ENCODE assay signal across 1 cellular context in the genomic region with DNA sequence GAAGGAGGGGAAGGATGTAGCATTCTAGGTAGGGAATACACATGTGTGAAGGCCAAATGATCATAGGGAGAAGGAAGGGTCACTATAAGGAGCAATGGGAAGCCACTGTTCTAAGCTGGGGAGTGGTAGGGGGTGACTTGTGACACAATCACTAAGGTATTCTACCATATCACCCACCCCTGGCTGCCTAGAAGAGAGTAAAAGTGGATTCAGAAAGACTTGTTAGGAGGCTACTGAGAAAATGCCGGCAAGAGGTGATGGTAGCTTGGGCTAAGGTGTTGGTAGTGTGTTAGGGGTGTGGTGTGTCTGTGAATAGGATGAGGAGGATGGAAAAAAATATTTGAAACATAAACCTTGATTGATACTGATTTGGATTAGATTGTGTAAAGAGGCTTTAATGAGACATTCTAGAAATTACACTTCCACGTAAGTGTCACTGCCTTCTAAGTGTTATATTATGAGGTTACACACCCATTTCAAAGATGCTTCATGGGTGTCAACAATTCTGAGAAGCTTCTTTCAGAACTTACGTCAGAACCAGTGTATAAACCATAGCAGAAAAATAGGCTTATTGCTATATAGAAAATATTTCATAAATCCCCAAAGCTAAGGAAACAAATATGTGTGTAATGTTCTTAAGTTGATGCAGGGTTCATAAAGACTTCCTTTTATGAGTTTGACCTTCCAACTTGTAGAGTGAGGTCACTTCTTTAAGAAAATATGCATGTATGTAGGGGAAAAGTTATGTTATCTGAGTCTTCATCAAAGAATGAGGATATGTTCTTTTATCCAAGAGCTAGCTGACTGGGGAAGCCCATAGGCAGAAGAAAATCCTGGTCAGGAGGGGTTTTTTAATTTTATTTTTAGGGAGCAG.
TF ChIP-seq lines count a peak whose summit lies in the region.

No MANE protein-coding gene starts in this region.

TF ChIP-seq in WTC11, 78 proteins besides CTCF, POLR2A, EP300 and RAD21 (continued from another document):
- TF ChIP-seq, protein P1, sequence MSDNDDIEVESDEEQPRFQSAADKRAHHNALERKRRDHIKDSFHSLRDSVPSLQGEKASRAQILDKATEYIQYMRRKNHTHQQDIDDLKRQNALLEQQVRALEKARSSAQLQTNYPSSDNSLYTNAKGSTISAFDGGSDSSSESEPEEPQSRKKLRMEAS (CRISPR knock-in tag; IDR thresholded peaks at IDR 0.05), result no peak
- TF ChIP-seq, protein P2, sequence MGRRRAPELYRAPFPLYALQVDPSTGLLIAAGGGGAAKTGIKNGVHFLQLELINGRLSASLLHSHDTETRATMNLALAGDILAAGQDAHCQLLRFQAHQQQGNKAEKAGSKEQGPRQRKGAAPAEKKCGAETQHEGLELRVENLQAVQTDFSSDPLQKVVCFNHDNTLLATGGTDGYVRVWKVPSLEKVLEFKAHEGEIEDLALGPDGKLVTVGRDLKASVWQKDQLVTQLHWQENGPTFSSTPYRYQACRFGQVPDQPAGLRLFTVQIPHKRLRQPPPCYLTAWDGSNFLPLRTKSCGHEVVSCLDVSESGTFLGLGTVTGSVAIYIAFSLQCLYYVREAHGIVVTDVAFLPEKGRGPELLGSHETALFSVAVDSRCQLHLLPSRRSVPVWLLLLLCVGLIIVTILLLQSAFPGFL (CRISPR knock-in tag; IDR thresholded peaks at IDR 0.05; ENCODE audit: borderline replicate concordance), result no peak
- TF ChIP-seq CREB1 (CRISPR knock-in tag; IDR thresholded peaks at IDR 0.05) (no peak), ETV6 (CRISPR knock-in tag; IDR thresholded peaks at IDR 0.05) (no peak), ZNF671 (CRISPR knock-in tag; IDR thresholded peaks at IDR 0.05) (no peak), GABPB1 (CRISPR knock-in tag; IDR thresholded peaks at IDR 0.05) (no peak), SP1 (CRISPR knock-in tag; conservative IDR thresholded peaks at IDR 0.05) (no peak), HMGA2 (CRISPR knock-in tag; IDR thresholded peaks at IDR 0.05) (no peak), ZNF232 (CRISPR knock-in tag; IDR thresholded peaks at IDR 0.05) (no peak)
- TF ChIP-seq, protein P3, sequence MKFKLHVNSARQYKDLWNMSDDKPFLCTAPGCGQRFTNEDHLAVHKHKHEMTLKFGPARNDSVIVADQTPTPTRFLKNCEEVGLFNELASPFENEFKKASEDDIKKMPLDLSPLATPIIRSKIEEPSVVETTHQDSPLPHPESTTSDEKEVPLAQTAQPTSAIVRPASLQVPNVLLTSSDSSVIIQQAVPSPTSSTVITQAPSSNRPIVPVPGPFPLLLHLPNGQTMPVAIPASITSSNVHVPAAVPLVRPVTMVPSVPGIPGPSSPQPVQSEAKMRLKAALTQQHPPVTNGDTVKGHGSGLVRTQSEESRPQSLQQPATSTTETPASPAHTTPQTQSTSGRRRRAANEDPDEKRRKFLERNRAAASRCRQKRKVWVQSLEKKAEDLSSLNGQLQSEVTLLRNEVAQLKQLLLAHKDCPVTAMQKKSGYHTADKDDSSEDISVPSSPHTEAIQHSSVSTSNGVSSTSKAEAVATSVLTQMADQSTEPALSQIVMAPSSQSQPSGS (CRISPR knock-in tag; IDR thresholded peaks at IDR 0.05; ENCODE audit: borderline replicate concordance, low read depth), result no peak
